20 cellular contexts compared by ENCODE assay signal in genomic region chr7:73941836-73942551, GRCh38.
A peak's percentile ranks its signal among the peaks of the same experiment; 100 is the strongest.
DNase-seq lines count a peak whose midpoint lies in the region; ATAC-seq and TF ChIP-seq lines count a peak whose summit lies in the region.
"Had no signal": no experiment of that assay in that cellular context is flagged by ENCODE, and none has a peak within 500 bp of the region (broad histone marks: within the 10 kb centered on the region; RNA-seq: fewer than 3 reads in every experiment).

No MANE protein-coding gene starts in this region.

- in situ Hi-C loops in astrocyte of the spinal cord (cut with HindIII; ENCODE audit: low sequenced_read_pairs): no loop called here

- DNase-seq in AG20443 (ENCODE audit: low spot score): peak; percentile 63
- peak; percentile 41 for DNase-seq in HT1080 (ENCODE audit: low read depth)
- peak; percentile 40 for DNase-seq in astrocyte of the spinal cord (ENCODE audit: low read depth, low spot score)
- peak; percentile 19 for DNase-seq in iris pigment epithelial cell (ENCODE audit: low read depth)
- DNase-seq in NCI-H1048 (lab: John Stamatoyannopoulos, UW): no peak
- DNase-seq in activated CD4-positive, alpha-beta T cell treated with anti-CD3 and anti-CD28 coated beads, Interleukin-2, amount 10 ng/mL, durations not matched to agents 7 days and 5 days: no peak
- no peak for DNase-seq in nephron progenitor cell
- DNase-seq: DND-41; H7; naive B cell; NCI-H1105 treated with DMSO at 0.1 percent for 48 hours; NCI-H446 treated with DMSO at 0.1 percent for 48 hours; OCI-M1; stimulated activated CD4-positive, alpha-beta T cell treated with anti-CD3 and anti-CD28 coated beads, Interleukin-4, amount 100 ng/mL, for 24 hours; T-helper 17 cell; uterus had no signal

- H3K4me3 ChIP-seq in astrocyte of the spinal cord (ENCODE audit: low read depth, low read length): no peak overlapping the region
- H3K4me3 ChIP-seq: BLaER1, uterus had no signal

- H3K4me3 Mint-ChIP-seq in activated CD4-positive, alpha-beta T cell treated with anti-CD3 and anti-CD28 coated beads, Interleukin-2, amount 10 ng/mL, durations not matched to agents 7 days and 5 days: no peak overlapping the region
- H3K4me3 Mint-ChIP-seq in nephron progenitor cell: no peak overlapping the region
- H3K4me3 Mint-ChIP-seq: central memory CD8-positive, alpha-beta T cell; naive B cell; stimulated activated memory B cell treated with anti-CD40 and anti-IgM and Interleukin-4, amounts not matched to agents 10 μg/mL and 1 μg/mL and 100 μg/mL, for 72 hours; T-helper 17 cell had no signal

- TF ChIP-seq CTCF in astrocyte of the spinal cord (IDR thresholded peaks at IDR 0.05; ENCODE audit: low read depth, low read length) (no peak), nephron progenitor cell (IDR thresholded peaks at IDR 0.05) (no peak)

- H3K36me3 Mint-ChIP-seq in activated CD4-positive, alpha-beta T cell treated with anti-CD3 and anti-CD28 coated beads, Interleukin-2, amount 10 ng/mL, durations not matched to agents 7 days and 5 days (ENCODE audit: low read depth): no peaks in the 10 kb centered on the region
- H3K36me3 Mint-ChIP-seq in nephron progenitor cell (ENCODE audit: low read depth): no peaks in the 10 kb centered on the region

- H3K4me1 Mint-ChIP-seq in activated CD4-positive, alpha-beta T cell treated with anti-CD3 and anti-CD28 coated beads, Interleukin-2, amount 10 ng/mL, durations not matched to agents 7 days and 5 days: no peaks in the 10 kb centered on the region
- no peaks in the 10 kb centered on the region for H3K4me1 Mint-ChIP-seq in nephron progenitor cell
- H3K4me1 Mint-ChIP-seq: central memory CD8-positive, alpha-beta T cell; naive B cell; stimulated activated memory B cell treated with anti-CD40 and anti-IgM and Interleukin-4, amounts not matched to agents 10 μg/mL and 1 μg/mL and 100 μg/mL, for 72 hours; T-helper 17 cell had no signal

- peaks cover 13% of the 10 kb centered on the region for H3K9me3 Mint-ChIP-seq in activated CD4-positive, alpha-beta T cell treated with anti-CD3 and anti-CD28 coated beads, Interleukin-2, amount 10 ng/mL, durations not matched to agents 7 days and 5 days
- peaks cover 53% of the 10 kb centered on the region for H3K9me3 Mint-ChIP-seq in nephron progenitor cell

- H3K27me3 Mint-ChIP-seq in activated CD4-positive, alpha-beta T cell treated with anti-CD3 and anti-CD28 coated beads, Interleukin-2, amount 10 ng/mL, durations not matched to agents 7 days and 5 days: peaks cover 8% of the 10 kb centered on the region
- no peaks in the 10 kb centered on the region for H3K27me3 Mint-ChIP-seq in nephron progenitor cell (ENCODE audit: low read depth, poor library complexity)
- H3K27me3 Mint-ChIP-seq: T-helper 17 cell had no signal

- POLR2A ChIA-PET in activated CD4-positive, alpha-beta T cell treated with anti-CD3 and anti-CD28 coated beads, Interleukin-2, amount 10 ng/mL, durations not matched to agents 7 days and 5 days (lab: Charles Lee): no interaction called here

- H3K27ac Mint-ChIP-seq in activated CD4-positive, alpha-beta T cell treated with anti-CD3 and anti-CD28 coated beads, Interleukin-2, amount 10 ng/mL, durations not matched to agents 7 days and 5 days: no peak overlapping the region
- no peak overlapping the region for H3K27ac Mint-ChIP-seq in nephron progenitor cell
- H3K27ac Mint-ChIP-seq: naive B cell; stimulated activated memory B cell treated with anti-CD40 and anti-IgM and Interleukin-4, amounts not matched to agents 10 μg/mL and 1 μg/mL and 100 μg/mL, for 72 hours; T-helper 17 cell had no signal

- ATAC-seq in GM21786 (IDR thresholded peaks at IDR 0.05; ENCODE audit: unreplicated experiment): no peak
- ATAC-seq: stimulated activated memory B cell treated with anti-CD40 and anti-IgM and Interleukin-4, amounts not matched to agents 10 μg/mL and 1 μg/mL and 100 μg/mL, for 72 hours; T-helper 17 cell had no signal

- CTCF ChIA-PET in activated CD4-positive, alpha-beta T cell treated with anti-CD3 and anti-CD28 coated beads, Interleukin-2, amount 10 ng/mL, durations not matched to agents 7 days and 5 days (lab: Charles Lee): interaction anchor here (0.6 kb wide), 1 partner anchor 138 kb away, joined by 5 read pairs; no protein-coding TSS in a partner anchor

Comparison
In these comparisons a context has a peak if more than half of its experiments do, and no peak if none do; other contexts are left out.
1. DNase-seq: peak in AG20443 (single experiment), HT1080 (single experiment), astrocyte of the spinal cord (single experiment) and iris pigment epithelial cell (single experiment); none in NCI-H1048 (single experiment), activated CD4-positive, alpha-beta T cell treated with anti-CD3 and anti-CD28 coated beads, Interleukin-2, amount 10 ng/mL, durations not matched to agents 7 days and 5 days (single experiment) and nephron progenitor cell (single experiment).